ENCODE assay signal across 8 cellular contexts in the genomic region with DNA sequence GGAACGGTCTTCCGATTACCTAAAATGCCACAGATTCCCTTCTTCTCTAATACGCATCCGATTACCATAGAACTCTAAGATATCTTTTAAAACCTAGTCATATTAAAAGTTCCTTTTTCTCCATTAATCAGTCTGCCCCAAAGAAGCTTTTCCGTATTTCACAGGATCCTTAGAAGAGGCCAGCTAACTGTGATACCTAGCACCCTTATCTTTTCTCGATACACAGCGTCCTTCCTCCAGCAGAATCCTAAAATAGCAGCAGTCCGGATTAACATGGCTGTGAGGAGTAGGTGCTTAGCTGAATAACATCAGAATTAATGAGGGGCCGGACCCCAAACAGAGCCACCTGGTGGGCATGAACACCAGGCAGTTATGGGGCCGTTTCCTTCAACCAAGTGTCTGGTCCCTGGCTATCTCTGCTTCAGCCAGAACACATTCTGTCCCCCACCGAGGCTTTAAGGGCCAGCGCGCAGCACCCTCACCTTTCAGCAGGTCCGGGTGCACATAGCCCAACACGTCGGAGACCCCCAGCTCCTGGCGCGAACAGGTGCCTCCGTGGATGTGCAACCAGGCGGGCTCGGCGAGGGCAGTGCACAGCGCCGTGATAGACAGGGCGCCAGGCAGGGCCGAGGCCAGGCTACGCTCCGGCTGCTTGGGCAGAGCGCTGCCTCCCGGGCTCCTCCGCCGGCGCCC. TPM values are rescaled to one million over a fixed set of nuclear protein-coding genes. Genes with fewer than 3 reads are reported as not detected.
DNase-seq lines count a peak whose midpoint lies in the region; ATAC-seq, FAIRE-seq and TF ChIP-seq lines count a peak whose summit lies in the region.

No MANE protein-coding gene starts in this region.

- TF ChIP-seq RAD21 in K562 (CRISPR knock-in tag; conservative IDR thresholded peaks at IDR 0.05 in 1 of 2, IDR thresholded peaks at IDR 0.05 in 1 of 2): peak; percentile 13 to 27; a peak in 3 of 4 replicates

- H3K9me3 ChIP-seq in PC-9 (ENCODE audit: insufficient read depth, low read depth) (no peaks in the 10 kb centered on the region), K562 (replicated peaks; ENCODE audit: control insufficient read depth, insufficient read depth, low read depth, low read length) (no peaks in the 10 kb centered on the region)

- H3K9ac ChIP-seq in K562 (ENCODE audit: insufficient read depth in 1 of 2, low read depth in 2 of 2, low read length in 2 of 2): peak overlapping the region; percentile 86 to 99

- H3K9me1 ChIP-seq in K562 (ENCODE audit: control insufficient read depth, insufficient read depth, low read length): peaks cover 4% of the 10 kb centered on the region

- BruUV-seq in PC-9 (replicated peaks; lab: Mats Ljungman, UMichigan) (TSS peak; percentile 31), K562 (replicated peaks; lab: Mats Ljungman, UMichigan) (no TSS peak)

- H3K36me3 ChIP-seq in PC-9 (ENCODE audit: low read depth) (peaks cover 37% of the 10 kb centered on the region), K562 (ENCODE audit: control insufficient read depth, insufficient read depth, low read length) (peaks cover 53% of the 10 kb centered on the region)

- CTCF ChIA-PET in PC-9 (lab: Charles Lee) (interaction anchor here (0.5 kb wide), 1 partner anchor 69 kb away, joined by 7 read pairs; no protein-coding TSS in a partner anchor), K562 (lab: Yijun Ruan, JAX; ENCODE audit: low intra/inter-chr PET ratio) (no interaction called here)

- DNase-seq in ELR (ENCODE audit: low read depth): peak; percentile 71
- DNase-seq in PC-9: no peak
- peak in 2 of 4 experiments; percentile 47 to 49 for DNase-seq in K562 (ENCODE audit: extremely low read depth in 1 of 4, low spot score in 3 of 4)
- peak; percentile 53 for DNase-seq in iris pigment epithelial cell (ENCODE audit: low read depth)
- peak; percentile 48 for DNase-seq in stimulated activated CD8-positive, alpha-beta memory T cell treated with anti-CD3 and anti-CD28 coated beads, Interleukin-4, amount 100 ng/mL, for 48 hours
- DNase-seq in NCI-H2029 treated with DMSO at 0.1 percent for 48 hours (lab: John Stamatoyannopoulos, UW): no peak

- POLR2A ChIA-PET in PC-9 (lab: Charles Lee; ENCODE audit: unreplicated experiment) (no interaction called here), K562 (lab: Yijun Ruan, JAX) (interaction anchor here (1.3 kb wide), 1 partner anchor 33 kb away, joined by 5 read pairs; no protein-coding TSS in a partner anchor)

- intact Hi-C loops in PC-9 (cut with micrococcal nuclease; ENCODE audit: unreplicated experiment): loop anchor here (5.0 kb wide), 1 partner anchor 72 kb away; a partner anchor contains a TSS
- intact Hi-C loops in K562 (cut with micrococcal nuclease): loop anchor here (10.0 kb wide), 1 partner anchor 240 kb away; a partner anchor contains a TSS

- H3K79me2 ChIP-seq in PC-9 (ENCODE audit: low read depth) (peaks cover 78% of the 10 kb centered on the region), K562 (ENCODE audit: control insufficient read depth, insufficient read depth, low read length) (peaks cover 56% of the 10 kb centered on the region)

- H3K4me2 ChIP-seq in PC-9: peak overlapping the region; percentile 97
- H3K4me2 ChIP-seq in K562 (ENCODE audit: insufficient read depth, low read length): peak overlapping the region; percentile 88

- in situ Hi-C loops in K562 (cut with MboI): no loop called here

- H3K27ac ChIP-seq in PC-9 (no peak overlapping the region), K562 (ENCODE audit: extremely low read depth, low read depth, low read length) (peak overlapping the region; percentile 78; the same call in 2 of the 3 replicates)

- H3K4me1 ChIP-seq in PC-9 (replicated peaks; ENCODE audit: insufficient read depth): peaks cover 54% of the 10 kb centered on the region
- peaks cover 33 to 36% of the 10 kb centered on the region in 2 experiments for H3K4me1 ChIP-seq in K562 (replicated peaks in 1 of 2; ENCODE audit: control insufficient read depth in 2 of 2, insufficient read depth in 2 of 2, low read length in 2 of 2)

- TF ChIP-seq POLR2A in K562 (conservative IDR thresholded peaks at IDR 0.05): no peak

- H3K4me3 ChIP-seq in PC-9: peak overlapping the region; percentile 92
- H3K4me3 ChIP-seq in K562: peak overlapping the region; percentile 84

- H3F3A ChIP-seq in PC-9 (ENCODE audit: insufficient read depth, low read depth): peaks cover 43% of the 10 kb centered on the region

- peaks cover 56% of the 10 kb centered on the region for H4K20me1 ChIP-seq in PC-9 (ENCODE audit: insufficient read depth)
- 0 out of 2 replicates have a peak, but pooled peaks cover 16% of the 10 kb centered on the region for H4K20me1 ChIP-seq in K562 (replicated peaks; ENCODE audit: control insufficient read depth, insufficient read depth, low read length)

- peak; percentile 15 for FAIRE-seq in K562 (lab: Jason Lieb, UNC)

- WGBS in K562 (ENCODE audit: insufficient coverage, low coverage, missing lambda C conversion rate): 11% methylated on average over 33 of the region's 33 CpGs

- H3K9me2 ChIP-seq in PC-9 (ENCODE audit: insufficient read depth): no peaks in the 10 kb centered on the region

- peak; percentile 2 for ATAC-seq in HG03064 (IDR thresholded peaks at IDR 0.05; ENCODE audit: low read depth, unreplicated experiment)
- ATAC-seq in K562: 0 out of 3 replicates have a peak, but pooled peaks have one; percentile 2
- ATAC-seq in GM19397 (IDR thresholded peaks at IDR 0.05; ENCODE audit: unreplicated experiment): no peak

- no peak for TF ChIP-seq EP300 in K562 (IDR thresholded peaks at IDR 0.05; ENCODE audit: low read length)

- TF ChIP-seq CTCF in PC-9 (conservative IDR thresholded peaks at IDR 0.05) (peak; percentile 56; the same call in 1 of the 2 replicates), K562 (IDR thresholded peaks at IDR 0.05 in 2 of 3, conservative IDR thresholded peaks at IDR 0.05 in 1 of 3; ENCODE audit: insufficient read depth in 2 of 3, low read depth in 1 of 3, low read length in 3 of 3) (peak; percentile 46 to 55 (median 47); a peak in 5 of 6 replicates)

- H2AFZ ChIP-seq in PC-9: no peak overlapping the region; the same call in 1 of the 2 replicates
- peak overlapping the region; percentile 36; the same call in 1 of the 2 replicates for H2AFZ ChIP-seq in K562 (ENCODE audit: low read depth, low read length)

- H3K27me3 ChIP-seq in PC-9 (ENCODE audit: insufficient read depth, low read depth) (no peaks in the 10 kb centered on the region), K562 (ENCODE audit: control insufficient read depth in 2 of 2, insufficient read depth in 2 of 2, low read length in 2 of 2) (no peaks in the 10 kb centered on the region)

RNA-seq across cellular contexts. Expression of a gene that starts 1.0 kb away (rescaled TPM):
- total RNA-seq in PC-9 (2021): 38.4 and 50.3 TPM in 2 replicates
- 14.6 and 42.7 TPM in 2 replicates for total RNA-seq in K562 (2011; cell fraction: chromatin; rRNA removed; ENCODE audit: low replicate concordance)
- total RNA-seq in K562 (2011; cell fraction: nucleolus; rRNA removed): 18.6 and 25.2 TPM in 2 replicates
- total RNA-seq in K562 (2011; cell fraction: nucleoplasm; rRNA removed): 23.5 and 33.2 TPM in 2 replicates
- 7.2 and 9.8 TPM in 2 replicates for total RNA-seq in K562 (2014; rRNA removed)
- 6.7 and 6.8 TPM in 2 replicates for total RNA-seq in K562 (2014; rRNA removed; fragmentation: Illumina TruSeq; extraction: Trizol)
- total RNA-seq in K562 (2015; rRNA removed; fragmentation: Illumina TruSeq; extraction: Trizol): 10.3 and 10.7 TPM in 2 replicates
- total RNA-seq in K562 (2021): 18.6 and 20.0 TPM in 2 replicates
- polyA plus RNA-seq in K562 (2011; rRNA removed): 10.9 and 16.6 TPM in 2 replicates
- 10.1 and 20.0 TPM in 2 replicates for polyA plus RNA-seq in K562 (2011; cell fraction: cytosol; rRNA removed)
- 8.0 and 10.8 TPM in 2 replicates for polyA plus RNA-seq in K562 (2011; cell fraction: nucleus; rRNA removed)
- 14.1 and 20.7 TPM in 2 replicates for polyA plus RNA-seq in K562 (2012)
- polyA plus RNA-seq in K562 (2014; fragmentation: Illumina TruSeq; extraction: Trizol): 16.6 and 17.4 TPM in 2 replicates
- polyA plus RNA-seq in K562 (2014; fragmentation: Nextera tagmentation; extraction: Ambion mirVana): 1 to 10 TPM; 1.7 to 2.0 TPM
- 9.9 and 10.8 TPM in 2 replicates for polyA plus RNA-seq in K562 (2014; rRNA removed)
- 12.4 and 14.8 TPM in 2 replicates for polyA minus RNA-seq in K562 (2011; rRNA and poly(A)+ RNA removed)
- polyA minus RNA-seq in K562 (2011; cell fraction: cytosol; rRNA and poly(A)+ RNA removed): 8.3 and 14.1 TPM in 2 replicates
- polyA minus RNA-seq in K562 (2011; cell fraction: nucleus; rRNA and poly(A)+ RNA removed): 4.8 and 7.8 TPM in 2 replicates

RNA-seq across cellular contexts. Expression of a gene that starts 1.2 kb away (rescaled TPM):
- total RNA-seq in PC-9 (2021) (85.3 and 99.5 TPM in 2 replicates), K562 (2014; rRNA removed) (121 and 182 TPM in 2 replicates), K562 (2014; rRNA removed; fragmentation: Illumina TruSeq; extraction: Trizol) (64.7 and 78.7 TPM in 2 replicates), K562 (2015; rRNA removed; fragmentation: Illumina TruSeq; extraction: Trizol) (85.4 and 89.7 TPM in 2 replicates), K562 (2021) (92.8 and 94.3 TPM in 2 replicates)
- total RNA-seq in K562 (2011; cell fraction: chromatin; rRNA removed; ENCODE audit: low replicate concordance): 65.3 and 99.0 TPM in 2 replicates
- total RNA-seq in K562 (2011; cell fraction: nucleolus; rRNA removed): 78.5 and 85.1 TPM in 2 replicates
- 62.5 and 66.0 TPM in 2 replicates for total RNA-seq in K562 (2011; cell fraction: nucleoplasm; rRNA removed)
- polyA plus RNA-seq in K562 (2011; rRNA removed) (102 and 122 TPM in 2 replicates), K562 (2014; fragmentation: Illumina TruSeq; extraction: Trizol) (94.2 and 104 TPM in 2 replicates), K562 (2014; fragmentation: Nextera tagmentation; extraction: Ambion mirVana) (10 to 100 TPM; 11.4 to 19.2 TPM), K562 (2014; rRNA removed) (145 and 156 TPM in 2 replicates)
- polyA plus RNA-seq in K562 (2011; cell fraction: cytosol; rRNA removed): 151 and 245 TPM in 2 replicates
- polyA plus RNA-seq in K562 (2011; cell fraction: nucleus; rRNA removed): 122 and 181 TPM in 2 replicates
- polyA plus RNA-seq in K562 (2012): 74.5 and 74.6 TPM in 2 replicates
- 72.8 and 90.4 TPM in 2 replicates for polyA minus RNA-seq in K562 (2011; rRNA and poly(A)+ RNA removed)
- 30.5 and 44.8 TPM in 2 replicates for polyA minus RNA-seq in K562 (2011; cell fraction: cytosol; rRNA and poly(A)+ RNA removed)
- 45.0 and 45.4 TPM in 2 replicates for polyA minus RNA-seq in K562 (2011; cell fraction: nucleus; rRNA and poly(A)+ RNA removed)

RNA-seq across cellular contexts. Expression of a gene that starts 40.5 kb away (rescaled TPM):
- total RNA-seq in PC-9 (2021) (214 and 229 TPM in 2 replicates), K562 (2014; rRNA removed) (76.1 and 87.5 TPM in 2 replicates), K562 (2014; rRNA removed; fragmentation: Illumina TruSeq; extraction: Trizol) (66.5 and 77.9 TPM in 2 replicates), K562 (2015; rRNA removed; fragmentation: Illumina TruSeq; extraction: Trizol) (94.4 and 95.0 TPM in 2 replicates), K562 (2021) (188 and 210 TPM in 2 replicates)
- total RNA-seq in K562 (2011; cell fraction: chromatin; rRNA removed; ENCODE audit: low replicate concordance): 357 and 597 TPM in 2 replicates
- 292 and 296 TPM in 2 replicates for total RNA-seq in K562 (2011; cell fraction: nucleolus; rRNA removed)
- total RNA-seq in K562 (2011; cell fraction: nucleoplasm; rRNA removed): 272 and 298 TPM in 2 replicates
- polyA plus RNA-seq in K562 (2011; rRNA removed) (191 and 199 TPM in 2 replicates), K562 (2014; fragmentation: Illumina TruSeq; extraction: Trizol) (224 and 231 TPM in 2 replicates), K562 (2014; fragmentation: Nextera tagmentation; extraction: Ambion mirVana) (100 to 1,000 TPM in 1 of 2 experiments, 10 to 100 TPM in 1; 87.9 to 155 TPM), K562 (2014; rRNA removed) (171 and 181 TPM in 2 replicates)
- 297 and 335 TPM in 2 replicates for polyA plus RNA-seq in K562 (2011; cell fraction: cytosol; rRNA removed)
- 314 and 395 TPM in 2 replicates for polyA plus RNA-seq in K562 (2011; cell fraction: nucleus; rRNA removed)
- 148 and 177 TPM in 2 replicates for polyA plus RNA-seq in K562 (2012)
- polyA minus RNA-seq in K562 (2011; rRNA and poly(A)+ RNA removed): 329 and 491 TPM in 2 replicates
- polyA minus RNA-seq in K562 (2011; cell fraction: cytosol; rRNA and poly(A)+ RNA removed): 205 and 221 TPM in 2 replicates
- polyA minus RNA-seq in K562 (2011; cell fraction: nucleus; rRNA and poly(A)+ RNA removed): 92.2 and 124 TPM in 2 replicates

RNA-seq across cellular contexts. Expression of a gene that starts 56.2 kb away (rescaled TPM):
- 171 and 189 TPM in 2 replicates for total RNA-seq in PC-9 (2021)
- total RNA-seq in K562 (2011; cell fraction: chromatin; rRNA removed; ENCODE audit: low replicate concordance): 162 and 181 TPM in 2 replicates
- 102 and 117 TPM in 2 replicates for total RNA-seq in K562 (2011; cell fraction: nucleolus; rRNA removed)
- 122 and 139 TPM in 2 replicates for total RNA-seq in K562 (2011; cell fraction: nucleoplasm; rRNA removed)
- total RNA-seq in K562 (2014; rRNA removed): 147 and 306 TPM in 2 replicates
- total RNA-seq in K562 (2014; rRNA removed; fragmentation: Illumina TruSeq; extraction: Trizol): 173 and 193 TPM in 2 replicates
- 170 and 173 TPM in 2 replicates for total RNA-seq in K562 (2015; rRNA removed; fragmentation: Illumina TruSeq; extraction: Trizol)
- total RNA-seq in K562 (2021): 192 and 196 TPM in 2 replicates
- 95.3 and 108 TPM in 2 replicates for polyA plus RNA-seq in K562 (2011; rRNA removed)
- polyA plus RNA-seq in K562 (2011; cell fraction: cytosol; rRNA removed): 41.7 and 76.2 TPM in 2 replicates
- polyA plus RNA-seq in K562 (2011; cell fraction: nucleus; rRNA removed): 118 and 127 TPM in 2 replicates
- polyA plus RNA-seq in K562 (2012): 80.3 and 106 TPM in 2 replicates
- 136 and 145 TPM in 2 replicates for polyA plus RNA-seq in K562 (2014; fragmentation: Illumina TruSeq; extraction: Trizol)
- polyA plus RNA-seq in K562 (2014; fragmentation: Nextera tagmentation; extraction: Ambion mirVana): 100 to 1,000 TPM in 1 of 2 experiments, 10 to 100 TPM in 1; 90.9 to 140 TPM
- polyA plus RNA-seq in K562 (2014; rRNA removed): 103 and 122 TPM in 2 replicates
- polyA minus RNA-seq in K562 (2011; rRNA and poly(A)+ RNA removed): 143 and 146 TPM in 2 replicates
- polyA minus RNA-seq in K562 (2011; cell fraction: cytosol; rRNA and poly(A)+ RNA removed): 72.4 and 78.6 TPM in 2 replicates
- polyA minus RNA-seq in K562 (2011; cell fraction: nucleus; rRNA and poly(A)+ RNA removed): 76.7 and 83.3 TPM in 2 replicates

Comparison
In these comparisons a context has a peak if more than half of its experiments do, and no peak if none do; other contexts are left out.
1. DNase-seq: peak in ELR (single experiment), iris pigment epithelial cell (single experiment) and stimulated activated CD8-positive, alpha-beta memory T cell treated with anti-CD3 and anti-CD28 coated beads, Interleukin-4, amount 100 ng/mL, for 48 hours (single experiment); none in PC-9 (0 of 2) and NCI-H2029 treated with DMSO at 0.1 percent for 48 hours (single experiment).